ENCODE assay signal across 8 cellular contexts in genomic region chr11:12235549-12235944, GRCh38.
DNase-seq lines count a peak whose midpoint lies in the region; ATAC-seq and TF ChIP-seq lines count a peak whose summit lies in the region.

No MANE protein-coding gene starts in this region.

- H3K4me3 Mint-ChIP-seq in endodermal cell = no peak overlapping the region

- no peak for ATAC-seq in GM18858 (IDR thresholded peaks at IDR 0.05; ENCODE audit: unreplicated experiment)

- no peak overlapping the region for H3K27ac Mint-ChIP-seq in endodermal cell

- peak; percentile 72 for TF ChIP-seq CTCF in endodermal cell (conservative IDR thresholded peaks at IDR 0.05)

- H3K27me3 Mint-ChIP-seq in endodermal cell (ENCODE audit: insufficient read depth) = peaks cover 4% of the 10 kb centered on the region

- WGBS in endodermal cell (ENCODE audit: insufficient coverage in 1 of 2, insufficient read length in 1 of 2), 2 experiments = 90 to 100% methylated on average over 2 to 3 of the region's 3 CpGs

- no peaks in the 10 kb centered on the region for H3K27me3 ChIP-seq in endodermal cell (ENCODE audit: control insufficient read depth, insufficient read depth, low read length, poor library complexity, severe bottlenecking)

- no peak overlapping the region for H3K27ac ChIP-seq in endodermal cell (ENCODE audit: low read depth, low read length)

- peak; percentile 55 for DNase-seq in NCI-H82 (lab: John Stamatoyannopoulos, UW)
- no peak for DNase-seq in NCI-H82 treated with DMSO at 0.1 percent for 48 hours (lab: John Stamatoyannopoulos, UW; ENCODE audit: unreplicated experiment)
- DNase-seq in NCI-H226 = peak; percentile 27
- DNase-seq in endodermal cell = peak; percentile 67
- peak; percentile 49 for DNase-seq in stimulated activated CD8-positive, alpha-beta memory T cell treated with anti-CD3 and anti-CD28 coated beads, Interleukin-4, amount 100 ng/mL, for 48 hours
- no peak for DNase-seq in NCI-H1417 treated with DMSO at 0.1 percent for 48 hours (lab: John Stamatoyannopoulos, UW)
- no peak for DNase-seq in NOMO-1 treated with dmso at 0.1 percent for 144 hours (lab: John Stamatoyannopoulos, UW; ENCODE audit: unreplicated experiment)

- H3K36me3 Mint-ChIP-seq in endodermal cell (ENCODE audit: low read depth) = no peaks in the 10 kb centered on the region

- H3K4me1 Mint-ChIP-seq in endodermal cell = peaks cover 3% of the 10 kb centered on the region

- H3K9me3 ChIP-seq in endodermal cell (ENCODE audit: control insufficient read depth, low read length) = no peaks in the 10 kb centered on the region

- no peak overlapping the region for H3K4me3 ChIP-seq in endodermal cell (ENCODE audit: low read length)

- H3K36me3 ChIP-seq in endodermal cell (ENCODE audit: control insufficient read depth, insufficient read depth, low read length) = no peaks in the 10 kb centered on the region

- no peaks in the 10 kb centered on the region for H3K9me3 Mint-ChIP-seq in endodermal cell

- H3K4me1 ChIP-seq in endodermal cell (ENCODE audit: control insufficient read depth, insufficient read depth, low read length) = no peaks in the 10 kb centered on the region

- H3K9ac ChIP-seq in endodermal cell (ENCODE audit: extremely low read depth, low read length, poor library complexity, severe bottlenecking) = no peak overlapping the region

Comparison
In these comparisons a context has a peak if more than half of its experiments do, and no peak if none do; other contexts are left out.
1. DNase-seq: peak in NCI-H82 (single experiment), NCI-H226 (single experiment), endodermal cell (single experiment) and stimulated activated CD8-positive, alpha-beta memory T cell treated with anti-CD3 and anti-CD28 coated beads, Interleukin-4, amount 100 ng/mL, for 48 hours (single experiment); none in NCI-H82 treated with DMSO at 0.1 percent for 48 hours (single experiment), NCI-H1417 treated with DMSO at 0.1 percent for 48 hours (single experiment) and NOMO-1 treated with dmso at 0.1 percent for 144 hours (single experiment).